18 cellular contexts compared by ENCODE assay signal in genomic region chrX:124433186-124433585, GRCh38.
DNase-seq lines count a peak whose midpoint lies in the region; ATAC-seq, FAIRE-seq and TF ChIP-seq lines count a peak whose summit lies in the region.
"Had no signal": no experiment of that assay in that cellular context is flagged by ENCODE, and none has a peak within 500 bp of the region (broad histone marks: within the 10 kb centered on the region; RNA-seq: fewer than 3 reads in every experiment).

No MANE protein-coding gene starts in this region.

- in situ Hi-C loops in Caki2 (cut with HindIII; ENCODE audit: low pct_unique_long_range_greater_than_20kb, low sequenced_read_pairs): no loop called here

- intact Hi-C loops in kidney (cut with DNase I): no loop called here

- H3K27me3 ChIP-seq in bronchial epithelial cell (ENCODE audit: control insufficient read depth, insufficient read depth, low read length) (no peaks in the 10 kb centered on the region), lung (ENCODE audit: control insufficient read depth, insufficient read depth) (no peaks in the 10 kb centered on the region)

- ATAC-seq in lung (ENCODE audit: insufficient read depth, low FRiP score) (peak; percentile 31), GM19035 (IDR thresholded peaks at IDR 0.05; ENCODE audit: unreplicated experiment) (no peak)
- ATAC-seq: CD8-positive, alpha-beta T cell; GM23338 had no signal

- 42 to 59% methylated on average over 2 of the region's 2 CpGs for WGBS in lung, 2 donors

- no peak overlapping the region for H3K9ac ChIP-seq in kidney (ENCODE audit: low read length in 2 of 2)

- no peaks in the 10 kb centered on the region for H3K4me1 ChIP-seq in kidney (ENCODE audit: control insufficient read depth in 1 of 2, insufficient read depth in 1 of 2, low read depth in 1 of 2, low read length in 2 of 2)
- no peaks in the 10 kb centered on the region for H3K4me1 ChIP-seq in lung (ENCODE audit: control insufficient read depth in 2 of 2, insufficient read depth in 2 of 2, low read length in 2 of 2)

- H3K9me3 ChIP-seq in kidney (ENCODE audit: control insufficient read depth in 1 of 2, low read length in 2 of 2) (no peaks in the 10 kb centered on the region), lung (ENCODE audit: control insufficient read depth in 2 of 2, insufficient read depth in 1 of 2, low read length in 1 of 2) (no peaks in the 10 kb centered on the region)

- H3K4me3 ChIP-seq in bronchial epithelial cell (ENCODE audit: low read depth, low read length) (no peak overlapping the region), kidney (ENCODE audit: low read length in 2 of 2) (no peak overlapping the region), lung (no peak overlapping the region)
- H3K4me3 ChIP-seq: GM23338 had no signal

- FAIRE-seq in bronchial epithelial cell (lab: Jason Lieb, UNC) (no peak), kidney (lab: Jason Lieb, UNC) (peak; percentile 80)
- FAIRE-seq: A204.1, G401.6, GM12891 had no signal

- peak; percentile 28 for DNase-seq in Caki2 (ENCODE audit: low read depth)
- DNase-seq in bronchial epithelial cell (ENCODE audit: low read depth): peak; percentile 1
- no peak for DNase-seq in kidney
- DNase-seq in lung (ENCODE audit: low spot score): no peak
- DNase-seq in medulla oblongata (ENCODE audit: extremely low spot score): no peak
- no peak for DNase-seq in DMS79 (lab: John Stamatoyannopoulos, UW)
- DNase-seq in ecto neural progenitor cell (ENCODE audit: low spot score): no peak
- DNase-seq: CD8-positive, alpha-beta T cell; COR-L47; DMS79 treated with DMSO at 0.1 percent for 48 hours; EL; H7; IMR-90 had no signal

- H3K36me3 ChIP-seq in bronchial epithelial cell (ENCODE audit: control insufficient read depth, insufficient read depth, low read length): no peaks in the 10 kb centered on the region
- H3K36me3 ChIP-seq in kidney (ENCODE audit: control insufficient read depth in 1 of 2, insufficient read depth in 2 of 2, low read length in 2 of 2): no peaks in the 10 kb centered on the region
- no peaks in the 10 kb centered on the region for H3K36me3 ChIP-seq in lung (ENCODE audit: control insufficient read depth in 2 of 2, insufficient read depth in 2 of 2, low read length in 2 of 2)

- H3K27ac ChIP-seq in kidney (ENCODE audit: low read depth in 2 of 2, low read length in 2 of 2) (no peak overlapping the region), lung (ENCODE audit: low read depth in 1 of 2, low read length in 1 of 2) (no peak overlapping the region)

- TF ChIP-seq CTCF in bronchial epithelial cell (IDR thresholded peaks at IDR 0.05; ENCODE audit: insufficient read depth, low read length, severe bottlenecking) (no peak), kidney (IDR thresholded peaks at IDR 0.05; ENCODE audit: borderline replicate concordance, extremely low read depth, insufficient read depth) (no peak), lung (IDR thresholded peaks at IDR 0.05; ENCODE audit: control extremely low read depth, extremely low read depth) (no peak)

Comparison
In these comparisons a context has a peak if more than half of its experiments do, and no peak if none do; other contexts are left out.
1. DNase-seq: peak in Caki2 (single experiment) and bronchial epithelial cell (single experiment); none in kidney (single experiment), lung (single experiment), medulla oblongata (single experiment), DMS79 (single experiment) and ecto neural progenitor cell (single experiment).